ENCODE assay signal across 15 cellular contexts in genomic region chr16:72666267-72666666, GRCh38.
DNase-seq lines count a peak whose midpoint lies in the region; TF ChIP-seq lines count a peak whose summit lies in the region.
"Had no signal": no experiment of that assay in that cellular context is flagged by ENCODE, and none has a peak within 500 bp of the region (broad histone marks: within the 10 kb centered on the region; RNA-seq: fewer than 3 reads in every experiment).

No MANE protein-coding gene starts in this region.

- H3K4me3 ChIP-seq in epithelial cell of esophagus (ENCODE audit: low read length) (no peak overlapping the region), dorsolateral prefrontal cortex (no peak overlapping the region)

- TF ChIP-seq CTCF in epithelial cell of esophagus (IDR thresholded peaks at IDR 0.05; ENCODE audit: insufficient read depth, low read depth, low read length, missing control alignments) (no peak), dorsolateral prefrontal cortex (IDR thresholded peaks at IDR 0.05 in 54 of 56, conservative IDR thresholded peaks at IDR 0.05 in 2 of 56; ENCODE audit: low read depth in 1 of 56, partially characterized antibody in 56 of 56) (no peak)

- H3K27me3 ChIP-seq in dorsolateral prefrontal cortex = peaks cover 0 to 2% (median 0%) of the 10 kb centered on the region in 45 donors
- H3K27me3 ChIP-seq: esophagus squamous epithelium had no signal

- intact Hi-C loops in dorsolateral prefrontal cortex (cut with DNase I) = no loop called here

- DNase-seq in NCI-H748 (lab: John Stamatoyannopoulos, UW; ENCODE audit: unreplicated experiment) (peak; percentile 9), NCI-H748 treated with DMSO at 0.1 percent for 48 hours (lab: John Stamatoyannopoulos, UW) (no peak), NCI-H69 (lab: John Stamatoyannopoulos, UW) (peak; percentile 15), epithelial cell of esophagus (ENCODE audit: low read depth) (peak; percentile 4), retina (peak; percentile 6), dorsolateral prefrontal cortex (no peak), DMS153 treated with DMSO at 0.1 percent for 48 hours (lab: John Stamatoyannopoulos, UW; ENCODE audit: unreplicated experiment) (no peak), mucosa of gallbladder (ENCODE audit: low spot score) (no peak)
- DNase-seq: caudate nucleus; DMS153; esophagus squamous epithelium; psoas muscle; Right ventricle myocardium superior; stimulated activated CD4-positive, alpha-beta T cell treated with anti-CD3 and anti-CD28 coated beads, Interleukin-1b, Interleukin-23, amount 100 ng/mL, for 48 hours; trophoblast cell had no signal

- H3K27ac ChIP-seq in dorsolateral prefrontal cortex = no peak overlapping the region
- H3K27ac ChIP-seq: esophagus squamous epithelium, psoas muscle had no signal

Comparison
In these comparisons a context has a peak if more than half of its experiments do, and no peak if none do; other contexts are left out.
1. DNase-seq: peak in NCI-H748 (single experiment), NCI-H69 (single experiment), epithelial cell of esophagus (single experiment) and retina (single experiment); none in NCI-H748 treated with DMSO at 0.1 percent for 48 hours (single experiment), dorsolateral prefrontal cortex (0 of 10), DMS153 treated with DMSO at 0.1 percent for 48 hours (single experiment) and mucosa of gallbladder (single experiment).